8 cellular contexts compared by ENCODE assay signal in the genomic region with DNA sequence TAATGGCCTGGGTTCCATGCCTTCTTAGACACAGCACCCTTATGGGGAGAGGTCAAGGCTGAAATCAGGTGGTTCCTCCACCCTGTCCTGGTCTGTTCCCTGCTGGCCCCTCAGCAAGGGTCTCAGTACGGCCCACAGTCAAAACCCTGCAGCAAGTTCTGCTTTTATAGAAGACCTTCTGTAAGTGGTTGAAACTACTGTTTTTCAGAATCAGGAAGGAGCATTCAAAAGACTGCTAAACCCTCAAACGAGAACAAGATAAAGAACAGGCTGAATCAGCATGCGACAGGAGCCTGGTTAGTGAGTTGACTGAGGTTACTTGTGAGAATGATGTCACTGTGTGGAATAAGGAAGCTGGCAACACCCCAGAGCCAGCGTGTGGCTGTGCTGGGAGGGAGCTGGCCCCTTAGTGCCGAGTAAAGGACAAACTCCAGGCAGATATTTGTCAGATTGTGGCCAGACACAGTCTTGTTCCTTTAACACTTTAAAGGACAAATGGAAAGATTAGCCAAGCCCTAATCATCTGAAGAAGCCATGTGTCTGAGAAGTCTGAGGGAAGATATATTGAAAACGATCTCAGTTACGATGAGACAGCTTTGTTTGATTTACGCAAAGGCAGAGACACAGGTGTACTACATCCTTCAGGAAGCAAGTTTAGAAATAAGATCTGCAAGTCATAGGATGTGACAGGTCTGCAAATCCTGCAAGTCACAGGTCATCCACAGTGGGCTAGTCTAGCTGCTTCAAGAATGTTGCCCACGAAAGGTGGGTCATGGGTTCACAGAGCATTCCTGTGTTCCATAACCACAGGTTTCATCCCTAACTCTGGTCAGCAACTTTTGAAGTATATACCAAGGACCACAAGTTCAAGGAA. TPM values are rescaled to one million over a fixed set of nuclear protein-coding genes. Genes with fewer than 3 reads are reported as not detected.
DNase-seq lines count a peak whose midpoint lies in the region; ATAC-seq and TF ChIP-seq lines count a peak whose summit lies in the region.

No MANE protein-coding gene starts in this region.

- no peaks in the 10 kb centered on the region for H3K27me3 Mint-ChIP-seq in activated CD4-positive, alpha-beta T cell treated with anti-CD3 and anti-CD28 coated beads, Interleukin-2, amount 10 ng/mL, durations not matched to agents 7 days and 5 days
- H3K27me3 Mint-ChIP-seq in natural killer cell (ENCODE audit: low read depth in 2 of 2): peaks cover 0 to 5% of the 10 kb centered on the region in 2 donors

- H3K4me3 ChIP-seq in HUES48 (ENCODE audit: low read depth, low read length) (no peak overlapping the region), transverse colon (peak overlapping the region in 1 of 4 donors; percentile 1)

- H3K9me3 ChIP-seq in HUES48 (ENCODE audit: control insufficient read depth, insufficient read depth, low read length) (no peaks in the 10 kb centered on the region), transverse colon (no peaks in the 10 kb centered on the region)

- H3K4me3 Mint-ChIP-seq in activated CD4-positive, alpha-beta T cell treated with anti-CD3 and anti-CD28 coated beads, Interleukin-2, amount 10 ng/mL, durations not matched to agents 7 days and 5 days: no peak overlapping the region
- no peak overlapping the region for H3K4me3 Mint-ChIP-seq in natural killer cell

- TF ChIP-seq POLR2A in erythroblast (IDR thresholded peaks at IDR 0.05; ENCODE audit: low read length) (peak; percentile 44), transverse colon (IDR thresholded peaks at IDR 0.05) (peak; percentile 65)

- H3K27me3 ChIP-seq in HUES48 (ENCODE audit: control insufficient read depth, insufficient read depth, low read length): no peaks in the 10 kb centered on the region
- H3K27me3 ChIP-seq in transverse colon: no peaks in the 10 kb centered on the region

- DNase-seq in ACHN (peak; percentile 68), erythroblast (lab: John Stamatoyannopoulos, UW) (peak; percentile 67 to 87), natural killer cell (peak; percentile 23), transverse colon (peak; percentile 91), NCI-H2081 (lab: John Stamatoyannopoulos, UW) (no peak)
- DNase-seq in activated CD4-positive, alpha-beta T cell treated with anti-CD3 and anti-CD28 coated beads, Interleukin-2, amount 10 ng/mL, durations not matched to agents 7 days and 5 days: peak; percentile 38

- POLR2A ChIA-PET in activated CD4-positive, alpha-beta T cell treated with anti-CD3 and anti-CD28 coated beads, Interleukin-2, amount 10 ng/mL, durations not matched to agents 7 days and 5 days (lab: Charles Lee): no interaction called here

- no peak overlapping the region for H3K9ac ChIP-seq in HUES48 (ENCODE audit: low read depth, low read length)

- peaks cover 25% of the 10 kb centered on the region for H3K4me1 Mint-ChIP-seq in activated CD4-positive, alpha-beta T cell treated with anti-CD3 and anti-CD28 coated beads, Interleukin-2, amount 10 ng/mL, durations not matched to agents 7 days and 5 days
- H3K4me1 Mint-ChIP-seq in natural killer cell: peaks cover 18 to 19% of the 10 kb centered on the region in 2 donors

- no peaks in the 10 kb centered on the region for H3K36me3 Mint-ChIP-seq in activated CD4-positive, alpha-beta T cell treated with anti-CD3 and anti-CD28 coated beads, Interleukin-2, amount 10 ng/mL, durations not matched to agents 7 days and 5 days (ENCODE audit: low read depth)
- H3K36me3 Mint-ChIP-seq in natural killer cell: no peaks in the 10 kb centered on the region

- peaks cover 21% of the 10 kb centered on the region for H3K36me3 ChIP-seq in HUES48 (ENCODE audit: control insufficient read depth, insufficient read depth, low read length)
- H3K36me3 ChIP-seq in transverse colon: no peaks in the 10 kb centered on the region

- intact Hi-C loops in natural killer cell (cut with micrococcal nuclease) (loop anchor here (2.0 to 5.0 kb wide), 2 partner anchors 20 to 55 kb away; a partner anchor contains a TSS), transverse colon (cut with DNase I; ENCODE audit: low total_unique reads) (no loop called here)

- 28 to 29% methylated on average over 6 to 9 of the region's 9 CpGs for WGBS in transverse colon (ENCODE audit: low coverage in 1 of 2), 2 donors

- H3K4me1 ChIP-seq in HUES48 (ENCODE audit: control insufficient read depth, insufficient read depth, low read length) (no peaks in the 10 kb centered on the region), transverse colon (peaks cover 12 to 52% (median 24%) of the 10 kb centered on the region in 4 donors)

- H3K9me3 Mint-ChIP-seq in activated CD4-positive, alpha-beta T cell treated with anti-CD3 and anti-CD28 coated beads, Interleukin-2, amount 10 ng/mL, durations not matched to agents 7 days and 5 days: no peaks in the 10 kb centered on the region
- H3K9me3 Mint-ChIP-seq in natural killer cell: no peaks in the 10 kb centered on the region

- H3K27ac ChIP-seq in HUES48 (ENCODE audit: low read depth, low read length) (peak overlapping the region; percentile 7), transverse colon (peak overlapping the region; percentile 74 to 86 (median 83))

- in situ Hi-C loops in ACHN (cut with HindIII; ENCODE audit: low pct_ligation_motif_present, low pct_unique_long_range_greater_than_20kb, low sequenced_read_pairs) (no loop called here), transverse colon (cut with MboI; ENCODE audit: low pct_ligation_motif_present in 1 of 4, low pct_unique_long_range_greater_than_20kb in 1 of 4, low sequenced_read_pairs in 3 of 4) (no loop called here)

- CTCF ChIA-PET in activated CD4-positive, alpha-beta T cell treated with anti-CD3 and anti-CD28 coated beads, Interleukin-2, amount 10 ng/mL, durations not matched to agents 7 days and 5 days (lab: Charles Lee): interaction anchor here (1.3 to 1.4 kb wide), 2 partner anchors 8 to 10 kb away, joined by 3 read pairs; no protein-coding TSS in a partner anchor

- ATAC-seq in GM19043 (IDR thresholded peaks at IDR 0.05; ENCODE audit: low read depth, unreplicated experiment) (peak; percentile 57), natural killer cell (peak; percentile 93 to 96 (median 96))

- no peak for TF ChIP-seq EP300 in transverse colon (IDR thresholded peaks at IDR 0.05; ENCODE audit: low read depth)

- TF ChIP-seq CTCF in natural killer cell (IDR thresholded peaks at IDR 0.05) (no peak), transverse colon (IDR thresholded peaks at IDR 0.05) (no peak)

- H3K27ac Mint-ChIP-seq in activated CD4-positive, alpha-beta T cell treated with anti-CD3 and anti-CD28 coated beads, Interleukin-2, amount 10 ng/mL, durations not matched to agents 7 days and 5 days: peak overlapping the region; percentile 2
- peak overlapping the region; percentile 67 to 78 for H3K27ac Mint-ChIP-seq in natural killer cell

RNA-seq across cellular contexts. Expression of a gene that starts 54.0 kb away (rescaled TPM):
- under 1 TPM; 0.67 to 0.71 TPM for total RNA-seq in activated CD4-positive, alpha-beta T cell treated with anti-CD3 and anti-CD28 coated beads, Interleukin-2, amount 10 ng/mL, durations not matched to agents 7 days and 5 days
- total RNA-seq in natural killer cell (1 to 10 TPM; 1.2 to 4.5 (median 3.4) TPM), transverse colon (10 to 100 TPM in 3 of 4 donors, 1 to 10 TPM in 1; 6.0 to 46.3 (median 39.9) TPM)

Comparison
In these comparisons a context has a peak if more than half of its experiments do, and no peak if none do; other contexts are left out.
1. DNase-seq: peak in ACHN (single experiment), activated CD4-positive, alpha-beta T cell treated with anti-CD3 and anti-CD28 coated beads, Interleukin-2, amount 10 ng/mL, durations not matched to agents 7 days and 5 days (single experiment), erythroblast (2 of 2), natural killer cell (single experiment) and transverse colon (single experiment); none in NCI-H2081 (0 of 2).